In the genomic region with DNA sequence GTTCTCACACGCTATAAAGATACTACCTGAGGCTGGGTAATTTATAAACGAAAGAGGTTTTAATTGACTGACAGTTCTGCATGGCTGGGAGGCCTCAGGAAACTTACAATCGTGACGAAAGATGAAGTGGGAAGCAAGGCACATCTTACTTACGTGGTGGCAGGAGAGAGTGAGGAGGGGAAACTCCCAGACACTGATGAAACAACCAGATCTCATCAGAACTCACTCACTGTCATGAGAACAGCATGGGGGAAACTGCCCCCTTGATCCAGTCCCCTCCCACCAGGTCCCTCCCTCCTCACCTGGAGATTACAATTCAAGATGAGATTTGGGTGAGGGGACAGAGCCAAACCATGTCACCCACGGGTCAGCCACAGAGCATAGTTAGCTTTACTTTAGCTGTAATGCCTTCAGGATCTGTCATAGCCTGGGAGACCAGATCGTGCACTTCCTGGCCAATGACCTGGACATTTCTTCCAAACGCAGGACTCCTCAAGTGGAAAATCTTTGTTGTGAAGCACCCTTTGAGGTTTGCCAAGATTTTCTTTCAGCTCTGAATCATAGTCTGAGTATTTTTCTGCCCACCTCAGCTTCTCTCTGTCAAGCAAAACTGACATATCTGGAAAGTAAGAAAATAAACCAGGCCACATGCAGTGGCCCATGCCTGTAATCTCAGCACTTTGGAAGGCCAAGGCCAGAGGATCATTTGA, we compare ENCODE assay signal across 10 cellular contexts. TPM values are rescaled to one million over a fixed set of nuclear protein-coding genes. Genes with fewer than 3 reads are reported as not detected.
DNase-seq lines count a peak whose midpoint lies in the region; ATAC-seq and FAIRE-seq lines count a peak whose summit lies in the region.
"Had no signal": no experiment of that assay in that cellular context is flagged by ENCODE, and none has a peak within 500 bp of the region (broad histone marks: within the 10 kb centered on the region; RNA-seq: fewer than 3 reads in every experiment).

No MANE protein-coding gene starts in this region.

- H3K9me3 ChIP-seq in neuronal stem cell (replicated peaks in 1 of 2; ENCODE audit: control insufficient read depth in 2 of 2, insufficient read depth in 1 of 2, low read depth in 1 of 2, low read length in 2 of 2): no peaks in the 10 kb centered on the region
- H3K9me3 ChIP-seq: Caco-2, esophagus squamous epithelium had no signal

- WGBS in neuronal stem cell (ENCODE audit: extremely low coverage in 2 of 2, insufficient read length in 2 of 2, insufficient replicate concordance in 1 of 2), 2 donors: no CpG with 5 or more reads among the region's 8 CpGs

- no peak overlapping the region for H3K27ac ChIP-seq in neuronal stem cell (replicated peaks; ENCODE audit: low read length)
- H3K27ac ChIP-seq: esophagus squamous epithelium had no signal

- H3K79me1 ChIP-seq in neuronal stem cell (ENCODE audit: low read depth, low read length): no peaks in the 10 kb centered on the region

- no peak overlapping the region for H2BK5ac ChIP-seq in neuronal stem cell (ENCODE audit: low read length)

- ATAC-seq in activated T-helper 17 cell treated with anti-CD3 and anti-CD28 coated beads, Interleukin-2, amount 50 U/mL, for 72 hours (replicated peaks): peak; percentile 91
- ATAC-seq in HG03460 (IDR thresholded peaks at IDR 0.05; ENCODE audit: unreplicated experiment): no peak

- H2AFZ ChIP-seq in neuronal stem cell (ENCODE audit: low read length): no peak overlapping the region

- H2BK15ac ChIP-seq in neuronal stem cell (ENCODE audit: low read length): no peak overlapping the region

- no peak overlapping the region for H2BK12ac ChIP-seq in neuronal stem cell (ENCODE audit: low read length)

- FAIRE-seq in urothelium cell line (lab: Jason Lieb, UNC): peak; percentile 75

- H3K23ac ChIP-seq in neuronal stem cell (ENCODE audit: low read depth, low read length, poor library complexity): no peak overlapping the region

- no peaks in the 10 kb centered on the region for H3K36me3 ChIP-seq in neuronal stem cell (replicated peaks in 1 of 2; ENCODE audit: control insufficient read depth in 2 of 2, insufficient read depth in 2 of 2, low read length in 2 of 2)
- H3K36me3 ChIP-seq: esophagus squamous epithelium had no signal

- H2BK120ac ChIP-seq in neuronal stem cell (ENCODE audit: low read depth, low read length): no peak overlapping the region

- peak overlapping the region in 1 of 2 donors; percentile 27 for H3K4me3 ChIP-seq in neuronal stem cell (ENCODE audit: low read length in 2 of 2)
- H3K4me3 ChIP-seq: esophagus squamous epithelium had no signal

- no peak overlapping the region for H3K14ac ChIP-seq in neuronal stem cell (ENCODE audit: low read length)

- H3K27ac Mint-ChIP-seq in activated T-helper 17 cell treated with anti-CD3 and anti-CD28 coated beads, Interleukin-2, amount 50 U/mL, for 72 hours: no peak overlapping the region

- no peak overlapping the region for H3K4me3 Mint-ChIP-seq in activated T-helper 17 cell treated with anti-CD3 and anti-CD28 coated beads, Interleukin-2, amount 50 U/mL, for 72 hours

- no peak overlapping the region for H4K91ac ChIP-seq in neuronal stem cell (ENCODE audit: low read depth, low read length, poor library complexity)

- no peak overlapping the region for H3K18ac ChIP-seq in neuronal stem cell (ENCODE audit: low read length)

- H3K4ac ChIP-seq in neuronal stem cell (ENCODE audit: low read length): no peak overlapping the region

- no peak overlapping the region for H2AK5ac ChIP-seq in neuronal stem cell (ENCODE audit: low read depth, low read length)

- no peak overlapping the region for H4K8ac ChIP-seq in neuronal stem cell (ENCODE audit: low read depth, low read length)

- DNase-seq in stimulated activated CD4-positive, alpha-beta T cell treated with anti-CD3 and anti-CD28 coated beads, Interleukin-2, amount 100 ng/mL, for 24 hours: peak; percentile 7 to 22
- no peak for DNase-seq in stimulated activated CD4-positive, alpha-beta T cell treated with anti-CD3 and anti-CD28 coated beads, Interleukin-4, amount 100 ng/mL, for 4 hours
- DNase-seq in iris pigment epithelial cell (ENCODE audit: low read depth) (peak; percentile 96), urothelium cell line (ENCODE audit: low spot score) (peak; percentile 82), NCI-H69 (lab: John Stamatoyannopoulos, UW) (no peak), neuronal stem cell (ENCODE audit: low spot score) (no peak)
- DNase-seq: Caco-2, esophagus squamous epithelium had no signal

- H3K27me3 Mint-ChIP-seq in activated T-helper 17 cell treated with anti-CD3 and anti-CD28 coated beads, Interleukin-2, amount 50 U/mL, for 72 hours: peaks cover 42% of the 10 kb centered on the region

- no peaks in the 10 kb centered on the region for H3K4me1 ChIP-seq in neuronal stem cell (ENCODE audit: control insufficient read depth in 2 of 2, insufficient read depth in 1 of 2, low read depth in 1 of 2, low read length in 2 of 2)
- H3K4me1 ChIP-seq: esophagus squamous epithelium had no signal

- no peak overlapping the region for H3K9ac ChIP-seq in neuronal stem cell (ENCODE audit: low read depth, low read length, poor library complexity)

- no peak overlapping the region for H3K4me2 ChIP-seq in neuronal stem cell (ENCODE audit: insufficient read depth, low read length, poor library complexity, severe bottlenecking)

- no peaks in the 10 kb centered on the region for H3K9me3 Mint-ChIP-seq in activated T-helper 17 cell treated with anti-CD3 and anti-CD28 coated beads, Interleukin-2, amount 50 U/mL, for 72 hours

- no peaks in the 10 kb centered on the region for H3K4me1 Mint-ChIP-seq in activated T-helper 17 cell treated with anti-CD3 and anti-CD28 coated beads, Interleukin-2, amount 50 U/mL, for 72 hours

- peaks cover 0 to 27% (median 0%) of the 10 kb centered on the region in 3 experiments for H3K27me3 ChIP-seq in neuronal stem cell (ENCODE audit: control insufficient read depth in 3 of 3, insufficient read depth in 3 of 3, low read depth in 1 of 3, low read length in 3 of 3)

- H3K36me3 Mint-ChIP-seq in activated T-helper 17 cell treated with anti-CD3 and anti-CD28 coated beads, Interleukin-2, amount 50 U/mL, for 72 hours (ENCODE audit: low read depth): no peaks in the 10 kb centered on the region

RNA-seq across cellular contexts. Expression of a gene that starts 25.2 kb away (rescaled TPM):
- total RNA-seq in activated T-helper 17 cell treated with anti-CD3 and anti-CD28 coated beads, Interleukin-2, amount 50 U/mL, for 72 hours: not detected
- polyA plus RNA-seq in neuronal stem cell (2013, experiment 1 of 2): 26.2 TPM
- 28.6 TPM for polyA plus RNA-seq in neuronal stem cell (2013, experiment 2 of 2)

RNA-seq across cellular contexts. Expression of a gene that starts 42.1 kb away (rescaled TPM):
- total RNA-seq in activated T-helper 17 cell treated with anti-CD3 and anti-CD28 coated beads, Interleukin-2, amount 50 U/mL, for 72 hours: not detected
- not detected for polyA plus RNA-seq in neuronal stem cell (2013, experiment 1 of 2)
- not detected for polyA plus RNA-seq in neuronal stem cell (2013, experiment 2 of 2)
- total RNA-seq: Caco-2 had no signal

Comparison
In these comparisons a context has a peak if more than half of its experiments do, and no peak if none do; other contexts are left out.
1. DNase-seq: peak in stimulated activated CD4-positive, alpha-beta T cell treated with anti-CD3 and anti-CD28 coated beads, Interleukin-2, amount 100 ng/mL, for 24 hours (2 of 2), iris pigment epithelial cell (single experiment) and urothelium cell line (single experiment); none in stimulated activated CD4-positive, alpha-beta T cell treated with anti-CD3 and anti-CD28 coated beads, Interleukin-4, amount 100 ng/mL, for 4 hours (0 of 2), NCI-H69 (single experiment) and neuronal stem cell (single experiment).